ENCODE assay signal across 1 cellular context in the genomic region with DNA sequence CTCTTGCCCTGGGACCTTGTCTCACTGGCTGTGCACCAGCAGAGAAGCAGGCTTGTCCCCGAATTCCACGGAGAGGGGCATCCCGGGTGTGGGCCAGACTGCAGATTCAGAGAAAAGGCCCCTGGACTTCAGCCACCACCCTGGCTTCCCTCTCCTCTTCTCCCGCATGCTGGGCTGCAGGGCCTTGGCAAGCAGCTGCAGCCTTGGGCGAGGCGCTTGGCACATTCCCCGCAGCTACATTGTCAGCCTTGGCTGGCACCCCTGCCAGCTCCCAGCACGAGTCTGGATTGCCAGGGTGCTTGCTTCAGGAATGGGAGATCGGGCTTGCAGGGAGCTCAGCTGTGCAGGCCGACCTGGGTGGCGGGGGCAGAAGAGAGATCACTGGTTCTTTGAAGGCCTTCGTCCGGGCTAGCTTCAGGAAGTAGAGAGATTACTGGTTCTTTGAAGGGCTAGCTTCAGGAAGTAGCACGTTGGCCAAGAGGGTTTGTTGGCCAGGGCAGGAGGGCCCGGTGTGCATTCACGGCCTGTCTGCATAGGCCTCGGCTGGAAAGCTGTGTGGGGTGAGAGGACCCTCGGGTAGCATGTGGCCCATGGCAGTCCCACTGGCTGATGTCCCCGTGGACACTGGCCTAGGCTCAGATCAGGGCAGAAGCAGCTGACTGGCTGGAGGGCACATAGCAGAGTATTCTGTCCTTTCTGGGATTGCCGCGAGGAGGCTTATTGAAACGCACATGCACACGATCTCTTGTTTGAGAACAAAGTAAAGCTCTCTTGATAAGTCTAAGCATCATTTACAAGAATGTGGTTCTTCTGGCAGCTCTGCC.
TF ChIP-seq lines count a peak whose summit lies in the region.

No MANE protein-coding gene starts in this region.

TF ChIP-seq in H1, 55 proteins besides CTCF, POLR2A, EP300 and RAD21:
- TF ChIP-seq CHD2 (IDR thresholded peaks at IDR 0.05; ENCODE audit: low read length) (no peak), BACH1 (IDR thresholded peaks at IDR 0.05; ENCODE audit: low read length) (no peak), TAF7 (optimal IDR thresholded peaks at IDR 0.05; ENCODE audit: borderline replicate concordance, low read depth, low read length) (no peak), JUN (IDR thresholded peaks at IDR 0.05; ENCODE audit: low read depth, low read length) (no peak), GABPA (IDR thresholded peaks at IDR 0.05; ENCODE audit: borderline replicate concordance, insufficient read depth, low read length) (no peak), RNF2 (IDR thresholded peaks at IDR 0.05; ENCODE audit: borderline replicate concordance, low read depth, low read length, missing control alignments, poor library complexity, severe bottlenecking) (no peak), CEBPB (IDR thresholded peaks at IDR 0.05; ENCODE audit: low read depth, low read length) (no peak), HDAC2 (IDR thresholded peaks at IDR 0.05; ENCODE audit: borderline replicate concordance in 1 of 2, low read depth in 2 of 2, low read length in 2 of 2) (no peak), EGR1 (IDR thresholded peaks at IDR 0.05; ENCODE audit: borderline replicate concordance, low read depth, low read length) (no peak), EZH2 (IDR thresholded peaks at IDR 0.05; ENCODE audit: low read depth, low read length, severe bottlenecking) (no peak), SAP30 (IDR thresholded peaks at IDR 0.05; ENCODE audit: insufficient read depth, insufficient replicate concordance, low read length) (no peak), YY1 (IDR thresholded peaks at IDR 0.05; ENCODE audit: low read depth, low read length) (no peak), POU5F1 (IDR thresholded peaks at IDR 0.05; ENCODE audit: low read depth, low read length) (no peak), SP2 (IDR thresholded peaks at IDR 0.05; ENCODE audit: low read length) (no peak), JUND (IDR thresholded peaks at IDR 0.05; ENCODE audit: low read length) (no peak)
- TF ChIP-seq, protein P1, sequence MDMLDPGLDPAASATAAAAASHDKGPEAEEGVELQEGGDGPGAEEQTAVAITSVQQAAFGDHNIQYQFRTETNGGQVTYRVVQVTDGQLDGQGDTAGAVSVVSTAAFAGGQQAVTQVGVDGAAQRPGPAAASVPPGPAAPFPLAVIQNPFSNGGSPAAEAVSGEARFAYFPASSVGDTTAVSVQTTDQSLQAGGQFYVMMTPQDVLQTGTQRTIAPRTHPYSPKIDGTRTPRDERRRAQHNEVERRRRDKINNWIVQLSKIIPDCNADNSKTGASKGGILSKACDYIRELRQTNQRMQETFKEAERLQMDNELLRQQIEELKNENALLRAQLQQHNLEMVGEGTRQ (IDR thresholded peaks at IDR 0.05; ENCODE audit: low read length), result no peak
- TF ChIP-seq, protein P2, sequence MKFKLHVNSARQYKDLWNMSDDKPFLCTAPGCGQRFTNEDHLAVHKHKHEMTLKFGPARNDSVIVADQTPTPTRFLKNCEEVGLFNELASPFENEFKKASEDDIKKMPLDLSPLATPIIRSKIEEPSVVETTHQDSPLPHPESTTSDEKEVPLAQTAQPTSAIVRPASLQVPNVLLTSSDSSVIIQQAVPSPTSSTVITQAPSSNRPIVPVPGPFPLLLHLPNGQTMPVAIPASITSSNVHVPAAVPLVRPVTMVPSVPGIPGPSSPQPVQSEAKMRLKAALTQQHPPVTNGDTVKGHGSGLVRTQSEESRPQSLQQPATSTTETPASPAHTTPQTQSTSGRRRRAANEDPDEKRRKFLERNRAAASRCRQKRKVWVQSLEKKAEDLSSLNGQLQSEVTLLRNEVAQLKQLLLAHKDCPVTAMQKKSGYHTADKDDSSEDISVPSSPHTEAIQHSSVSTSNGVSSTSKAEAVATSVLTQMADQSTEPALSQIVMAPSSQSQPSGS (IDR thresholded peaks at IDR 0.05; ENCODE audit: low read length), result no peak
